ENCODE assay signal across 22 cellular contexts in the genomic region with DNA sequence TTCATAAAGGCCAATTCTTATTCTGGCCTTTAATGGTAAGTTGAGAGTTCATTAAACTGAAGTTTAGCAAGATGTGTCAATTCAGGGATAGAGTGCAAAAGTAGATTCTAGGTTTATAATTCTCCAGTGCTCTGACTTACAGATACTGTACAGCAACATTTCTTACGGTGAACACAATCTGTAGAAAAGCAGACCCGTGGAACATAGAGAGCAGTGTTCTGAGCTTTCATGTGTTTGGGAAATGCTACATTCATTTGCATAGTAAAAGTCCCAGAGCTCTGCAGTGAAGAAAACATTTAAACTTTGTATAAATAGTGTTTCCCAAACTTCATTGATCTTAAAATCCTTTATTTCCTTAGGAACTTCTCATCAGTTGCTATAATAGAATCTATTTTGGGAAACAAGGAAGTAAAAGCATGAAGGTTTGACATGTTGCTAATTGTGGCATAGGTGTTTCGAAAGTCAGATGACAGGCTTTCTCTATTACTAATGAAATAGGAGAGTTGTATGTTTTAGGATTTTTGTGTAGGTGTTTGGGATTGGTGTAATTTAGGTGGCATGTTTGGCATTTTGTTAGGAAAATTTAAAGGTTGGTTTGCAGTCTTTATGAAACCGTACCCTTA.
DNase-seq lines count a peak whose midpoint lies in the region; ATAC-seq, FAIRE-seq and TF ChIP-seq lines count a peak whose summit lies in the region.
"Had no signal": no experiment of that assay in that cellular context is flagged by ENCODE, and none has a peak within 500 bp of the region (broad histone marks: within the 10 kb centered on the region; RNA-seq: fewer than 3 reads in every experiment).

No MANE protein-coding gene starts in this region.

- TF ChIP-seq CTCF in bronchial epithelial cell (IDR thresholded peaks at IDR 0.05; ENCODE audit: insufficient read depth, low read length, severe bottlenecking) (no peak), nephron progenitor cell (IDR thresholded peaks at IDR 0.05) (no peak)

- H3K27ac Mint-ChIP-seq in nephron progenitor cell: no peak overlapping the region
- H3K27ac Mint-ChIP-seq: activated CD8-positive, alpha-beta T cell treated with anti-CD3 and anti-CD28 coated beads for 36 hours; CD4-positive, alpha-beta T cell; memory B cell; T-cell had no signal

- peaks cover 7% of the 10 kb centered on the region for H3K27me3 Mint-ChIP-seq in nephron progenitor cell (ENCODE audit: low read depth, poor library complexity)
- H3K27me3 Mint-ChIP-seq: activated CD8-positive, alpha-beta T cell treated with anti-CD3 and anti-CD28 coated beads for 36 hours; CD4-positive, alpha-beta T cell; memory B cell; T-cell had no signal

- H3K36me3 Mint-ChIP-seq in nephron progenitor cell (ENCODE audit: low read depth): peaks cover 11% of the 10 kb centered on the region
- H3K36me3 Mint-ChIP-seq: memory B cell, T-cell had no signal

- H3K4me3 Mint-ChIP-seq in nephron progenitor cell: no peak overlapping the region
- H3K4me3 Mint-ChIP-seq: activated CD8-positive, alpha-beta T cell treated with anti-CD3 and anti-CD28 coated beads for 36 hours; CD4-positive, alpha-beta T cell; memory B cell; T-cell had no signal

- no peaks in the 10 kb centered on the region for H3K9me3 Mint-ChIP-seq in nephron progenitor cell
- H3K9me3 Mint-ChIP-seq: memory B cell had no signal

- H3K4me3 ChIP-seq in bronchial epithelial cell (ENCODE audit: low read depth, low read length): no peak overlapping the region
- H3K4me3 ChIP-seq: breast epithelium, coronary artery had no signal

- FAIRE-seq in bronchial epithelial cell (lab: Jason Lieb, UNC): no peak
- FAIRE-seq: G401.6, kidney had no signal

- no peaks in the 10 kb centered on the region for H3K27me3 ChIP-seq in bronchial epithelial cell (ENCODE audit: control insufficient read depth, insufficient read depth, low read length)
- H3K27me3 ChIP-seq: breast epithelium had no signal

- no peaks in the 10 kb centered on the region for H3K36me3 ChIP-seq in bronchial epithelial cell (ENCODE audit: control insufficient read depth, insufficient read depth, low read length)
- H3K36me3 ChIP-seq: breast epithelium had no signal

- H3K4me1 Mint-ChIP-seq in nephron progenitor cell: no peaks in the 10 kb centered on the region
- H3K4me1 Mint-ChIP-seq: memory B cell, T-cell had no signal

- DNase-seq in bronchial epithelial cell (ENCODE audit: low read depth) (peak; percentile 73), kidney glomerular epithelial cell (lab: John Stamatoyannopoulos, UW) (no peak), nephron progenitor cell (no peak)
- DNase-seq in stimulated activated CD4-positive, alpha-beta T cell treated with anti-CD3 and anti-CD28 coated beads, Interleukin-2, amount 100 ng/mL, for 48 hours: no peak
- DNase-seq: activated CD4-positive, CD25-positive, alpha-beta regulatory T cell treated with anti-CD3 and anti-CD28 coated beads, Interleukin-2, amount 50 U/mL, for 72 hours; activated CD8-positive, alpha-beta T cell treated with anti-CD3 and anti-CD28 coated beads for 36 hours; activated T-cell treated with anti-CD3 and anti-CD28 coated beads for 4 hours; CD4-positive, alpha-beta T cell; HCEC 1CT; kidney; NCI-H1417 treated with DMSO at 0.1 percent for 48 hours; NCI-H510A treated with DMSO at 0.1 percent for 48 hours; stimulated activated CD4-positive, alpha-beta T cell treated with anti-CD3 and anti-CD28 coated beads, Interleukin-4, amount 100 ng/mL, for 1 hour; stimulated activated naive CD4-positive, alpha-beta T cell treated with Interleukin-2 at 50 U/mL for 16 hours; T-cell had no signal

- peak; percentile 50 for ATAC-seq in GM18858 (IDR thresholded peaks at IDR 0.05; ENCODE audit: unreplicated experiment)
- peak; percentile 38 for ATAC-seq in GM21529 (IDR thresholded peaks at IDR 0.05; ENCODE audit: unreplicated experiment)
- peak; percentile 42 for ATAC-seq in HG03565 (IDR thresholded peaks at IDR 0.05; ENCODE audit: unreplicated experiment)
- ATAC-seq: activated CD8-positive, alpha-beta T cell treated with anti-CD3 and anti-CD28 coated beads for 36 hours; T-cell had no signal
